ENCODE assay signal across 18 cellular contexts in genomic region chr18:44697315-44697714, GRCh38. TPM values are rescaled to one million over a fixed set of nuclear protein-coding genes. Genes with fewer than 3 reads are reported as not detected.
DNase-seq lines count a peak whose midpoint lies in the region; ATAC-seq, FAIRE-seq and TF ChIP-seq lines count a peak whose summit lies in the region.
"Had no signal": no experiment of that assay in that cellular context is flagged by ENCODE, and none has a peak within 500 bp of the region (broad histone marks: within the 10 kb centered on the region; RNA-seq: fewer than 3 reads in every experiment).

No MANE protein-coding gene starts in this region.

- H3K27ac ChIP-seq in keratinocyte (ENCODE audit: control insufficient read depth, insufficient read depth, low read length), result peak overlapping the region; percentile 13
- peak overlapping the region; percentile 7 for H3K27ac ChIP-seq in rectal smooth muscle tissue (ENCODE audit: low read depth, low read length)
- H3K27ac ChIP-seq in brain microvascular endothelial cell, result no peak overlapping the region
- no peak overlapping the region for H3K27ac ChIP-seq in aorta (ENCODE audit: low read depth in 1 of 2, low read length in 2 of 2)
- H3K27ac ChIP-seq: A549, foreskin keratinocyte, GM23248 had no signal

- H4K20me1 ChIP-seq in keratinocyte (ENCODE audit: control insufficient read depth, extremely low read depth, insufficient read depth, low read length), result no peaks in the 10 kb centered on the region

- H3K36me3 ChIP-seq in keratinocyte (ENCODE audit: control insufficient read depth in 2 of 2, extremely low read depth in 1 of 2, insufficient read depth in 2 of 2, low read length in 2 of 2) (peaks cover 0 to 3% of the 10 kb centered on the region in 2 experiments), rectal smooth muscle tissue (ENCODE audit: control insufficient read depth, insufficient read depth, low read length) (no peaks in the 10 kb centered on the region), brain microvascular endothelial cell (replicated peaks) (no peaks in the 10 kb centered on the region), aorta (ENCODE audit: control insufficient read depth in 1 of 2, insufficient read depth in 2 of 2, low read length in 1 of 2) (no peaks in the 10 kb centered on the region)

- intact Hi-C loops in left ventricle myocardium superior (cut with micrococcal nuclease), result no loop called here
- intact Hi-C loops in Right ventricle myocardium inferior (cut with DNase I), result loop anchor here (5.0 kb wide), 1 partner anchor 185 kb away; no protein-coding TSS in a partner anchor
- intact Hi-C loops in aorta (cut with DNase I), result no loop called here

- H3K79me2 ChIP-seq in keratinocyte (ENCODE audit: control insufficient read depth, insufficient read depth, low read length), result no peaks in the 10 kb centered on the region

- H3K9me3 ChIP-seq in keratinocyte (ENCODE audit: control insufficient read depth, low read depth, low read length) (no peaks in the 10 kb centered on the region), aorta (ENCODE audit: control insufficient read depth, low read length) (no peaks in the 10 kb centered on the region)
- H3K9me3 ChIP-seq: A549 had no signal

- 66 to 79% methylated on average over 2 of the region's 2 CpGs for WGBS in aorta, 2 donors

- DNase-seq in left ventricle myocardium superior (no peak), Right ventricle myocardium inferior (ENCODE audit: missing footprints) (no peak), keratinocyte (ENCODE audit: low read depth, low spot score) (no peak), brain microvascular endothelial cell (no peak), T-helper 2 cell (no peak), aorta (no peak)
- DNase-seq: activated CD4-positive, alpha-beta T cell treated with anti-CD3 and anti-CD28 coated beads, Interleukin-2, amount 10 ng/mL, durations not matched to agents 7 days and 5 days; activated naive CD8-positive, alpha-beta T cell treated with anti-CD3 and anti-CD28 coated beads for 36 hours; activated T-cell treated with anti-CD3 and anti-CD28 coated beads, Interleukin-2, amount 50 U/mL, for 24 hours; CD4-positive, alpha-beta T cell; NCI-H1694; SIG-M5; T1000 had no signal

- no peak overlapping the region for H2AFZ ChIP-seq in keratinocyte (ENCODE audit: control insufficient read depth, low read length)
- H2AFZ ChIP-seq: GM23248 had no signal

- dilution Hi-C loops in keratinocyte (cut with MboI; ENCODE audit: extremely low pct_ligation_motif_present, low sequenced_read_pairs), result no loop called here

- H3K9ac ChIP-seq in keratinocyte (ENCODE audit: control insufficient read depth, extremely low read depth, insufficient read depth, low read length) (no peak overlapping the region), rectal smooth muscle tissue (ENCODE audit: low read length) (no peak overlapping the region)
- H3K9ac ChIP-seq: GM23248 had no signal

- H3K4me3 ChIP-seq in keratinocyte (ENCODE audit: control insufficient read depth in 2 of 3, extremely low read depth in 1 of 3, insufficient read depth in 2 of 3, low read depth in 1 of 3, low read length in 3 of 3) (peak overlapping the region in 1 of 3 experiments; percentile 17), rectal smooth muscle tissue (ENCODE audit: low read length) (no peak overlapping the region), brain microvascular endothelial cell (ENCODE audit: low read depth, low read length) (no peak overlapping the region), aorta (ENCODE audit: low read length in 2 of 2) (no peak overlapping the region)
- H3K4me3 ChIP-seq: A549, GM23248 had no signal

- H3K4me1 ChIP-seq in keratinocyte (ENCODE audit: control insufficient read depth, extremely low read depth, insufficient read depth, low read length) (peaks cover 40% of the 10 kb centered on the region), rectal smooth muscle tissue (ENCODE audit: control insufficient read depth, insufficient read depth, low read length) (peaks cover 36% of the 10 kb centered on the region), aorta (ENCODE audit: control insufficient read depth in 1 of 2, insufficient read depth in 2 of 2, low read length in 2 of 2) (peaks cover 4 to 8% of the 10 kb centered on the region in 2 donors)

- peak overlapping the region; percentile 42 for H3K4me2 ChIP-seq in keratinocyte (ENCODE audit: control insufficient read depth, extremely low read depth, insufficient read depth, low read depth, low read length)
- H3K4me2 ChIP-seq: A549 had no signal

- in situ Hi-C loops in brain microvascular endothelial cell (cut with HindIII; ENCODE audit: low pct_ligation_motif_present, low sequenced_read_pairs), result no loop called here

- no peaks in the 10 kb centered on the region for H3K9me1 ChIP-seq in keratinocyte (ENCODE audit: control insufficient read depth, extremely low read depth, insufficient read depth, low read length)

- H3K27me3 ChIP-seq in keratinocyte (ENCODE audit: control insufficient read depth, extremely low read depth, insufficient read depth, low read length) (no peaks in the 10 kb centered on the region), rectal smooth muscle tissue (ENCODE audit: control insufficient read depth, insufficient read depth, low read length) (no peaks in the 10 kb centered on the region), brain microvascular endothelial cell (replicated peaks) (no peaks in the 10 kb centered on the region), aorta (ENCODE audit: control insufficient read depth in 1 of 2, insufficient read depth in 2 of 2, low read length in 1 of 2) (no peaks in the 10 kb centered on the region)
- H3K27me3 ChIP-seq: foreskin keratinocyte had no signal

- peak; percentile 17 for ATAC-seq in left ventricle myocardium superior
- ATAC-seq in Right ventricle myocardium inferior, result no peak
- no peak for ATAC-seq in aorta (ENCODE audit: low FRiP score)
- no peak for ATAC-seq in GM19035 (IDR thresholded peaks at IDR 0.05; ENCODE audit: unreplicated experiment)
- ATAC-seq: A549 had no signal

- peak; percentile 53 for FAIRE-seq in keratinocyte (lab: Jason Lieb, UNC)
- FAIRE-seq: A549 had no signal

- TF ChIP-seq CTCF in keratinocyte (optimal IDR thresholded peaks at IDR 0.05 in 1 of 3, IDR thresholded peaks at IDR 0.05 in 1 of 3, conservative IDR thresholded peaks at IDR 0.05 in 1 of 3; ENCODE audit: extremely low read depth in 1 of 3, insufficient read depth in 2 of 3, low read length in 3 of 3), result no peak
- no peak for TF ChIP-seq CTCF in brain microvascular endothelial cell (IDR thresholded peaks at IDR 0.05; ENCODE audit: low read depth, low read length, missing control alignments)

RNA-seq across cellular contexts. Expression of gene SETBP1, which starts 16.6 kb away (rescaled TPM):
- total RNA-seq in left ventricle myocardium superior (6.7 TPM), Right ventricle myocardium inferior (7.1 TPM), aorta (10 to 100 TPM; 42.4 to 85.0 TPM)
- polyA plus RNA-seq in keratinocyte (2.1 to 7.3 TPM (median 3.3 TPM) in 3 replicates), aorta (1 to 10 TPM; 1.3 to 5.8 TPM)
- 2.4 TPM for polyA plus RNA-seq in keratinocyte (2011; ENCODE audit: low read depth)
- polyA plus RNA-seq in keratinocyte (2011; cell fraction: cytosol; rRNA removed), result 1.7 and 2.6 TPM in 2 replicates
- polyA plus RNA-seq in keratinocyte (2011; cell fraction: nucleus; rRNA removed), result 5.8 and 6.5 TPM in 2 replicates
- polyA plus RNA-seq in keratinocyte (2012; ENCODE audit: low replicate concordance), result 1.7 and 4.4 TPM in 2 replicates
- 5.2 to 11.3 TPM (median 11.2 TPM) in 3 replicates for polyA minus RNA-seq in keratinocyte
- 2.9 TPM for polyA minus RNA-seq in keratinocyte (2011; cell fraction: cytosol; rRNA and poly(A)+ RNA removed)
- polyA minus RNA-seq in keratinocyte (2011; cell fraction: nucleus; rRNA and poly(A)+ RNA removed), result 9.7 and 20.0 TPM in 2 replicates

Comparison
In these comparisons a context has a peak if more than half of its experiments do, and no peak if none do; other contexts are left out.
1. H3K27ac ChIP-seq: peak in keratinocyte (single experiment) and rectal smooth muscle tissue (single experiment); none in brain microvascular endothelial cell (single experiment) and aorta (0 of 2).